23 cellular contexts compared by ENCODE assay signal in genomic region chr16:85252014-85252413, GRCh38.
DNase-seq lines count a peak whose midpoint lies in the region; ATAC-seq, FAIRE-seq and TF ChIP-seq lines count a peak whose summit lies in the region.
"Had no signal": no experiment of that assay in that cellular context is flagged by ENCODE, and none has a peak within 500 bp of the region (broad histone marks: within the 10 kb centered on the region; RNA-seq: fewer than 3 reads in every experiment).

No MANE protein-coding gene starts in this region.

- WGBS in K562 (ENCODE audit: insufficient coverage, low coverage, missing lambda C conversion rate) = 75% methylated on average over 14 of the region's 14 CpGs

- H3K9me3 Mint-ChIP-seq in activated CD8-positive, alpha-beta memory T cell treated with anti-CD3 and anti-CD28 coated beads, Interleukin-2, amount 10 ng/mL, durations not matched to agents 7 days and 5 days (ENCODE audit: low read depth) = no peaks in the 10 kb centered on the region
- H3K9me3 Mint-ChIP-seq: IgD-negative memory B cell; T-helper 1 cell treated with Interleukin-12 subunit alpha and Interleukin-12 subunit beta and Interleukin-4 antibody, amounts not matched to agents 30 μg/mL and 1 μg/mL, for 36 hours had no signal

- H3K36me3 ChIP-seq in Loucy (ENCODE audit: insufficient read depth, low read length) = no peaks in the 10 kb centered on the region
- no peaks in the 10 kb centered on the region for H3K36me3 ChIP-seq in K562 (ENCODE audit: control insufficient read depth, insufficient read depth, low read length)
- no peaks in the 10 kb centered on the region for H3K36me3 ChIP-seq in MG63
- H3K36me3 ChIP-seq: SJCRH30 had no signal

- no peak for TF ChIP-seq POLR2A in K562 (conservative IDR thresholded peaks at IDR 0.05)

- H3K27me3 Mint-ChIP-seq in activated CD8-positive, alpha-beta memory T cell treated with anti-CD3 and anti-CD28 coated beads, Interleukin-2, amount 10 ng/mL, durations not matched to agents 7 days and 5 days = no peaks in the 10 kb centered on the region

- H3K9me1 ChIP-seq in K562 (ENCODE audit: control insufficient read depth, insufficient read depth, low read length) = peaks cover 10% of the 10 kb centered on the region

- TF ChIP-seq EP300 in K562 (IDR thresholded peaks at IDR 0.05; ENCODE audit: low read length) = no peak

- peak; percentile 6 for FAIRE-seq in K562 (lab: Jason Lieb, UNC)
- FAIRE-seq: D721Med, RCC 7860 had no signal

- TF ChIP-seq CTCF in Loucy (conservative IDR thresholded peaks at IDR 0.05; ENCODE audit: low read length) = no peak
- TF ChIP-seq CTCF in K562 (IDR thresholded peaks at IDR 0.05 in 2 of 3, conservative IDR thresholded peaks at IDR 0.05 in 1 of 3; ENCODE audit: insufficient read depth in 2 of 3, low read depth in 1 of 3, low read length in 3 of 3) = no peak

- H2AFZ ChIP-seq in Loucy (ENCODE audit: low read length) (no peak overlapping the region; the same call in 1 of the 2 replicates), K562 (ENCODE audit: low read depth, low read length) (no peak overlapping the region)

- H3F3A ChIP-seq in Loucy (ENCODE audit: low read depth) = no peaks in the 10 kb centered on the region

- intact Hi-C loops in K562 (cut with micrococcal nuclease) = no loop called here

- H3K9me3 ChIP-seq in Loucy (ENCODE audit: insufficient read depth, low read depth, low read length) (no peaks in the 10 kb centered on the region), K562 (replicated peaks; ENCODE audit: control insufficient read depth, insufficient read depth, low read depth, low read length) (no peaks in the 10 kb centered on the region), MG63 (no peaks in the 10 kb centered on the region)
- H3K9me3 ChIP-seq: SJCRH30 had no signal

- in situ Hi-C loops in K562 (cut with MboI) = loop anchor here (10.0 kb wide), 1 partner anchor 137 kb away; the partner anchor contains the start of gene CIBAR2

- no peaks in the 10 kb centered on the region for H3K36me3 Mint-ChIP-seq in activated CD8-positive, alpha-beta memory T cell treated with anti-CD3 and anti-CD28 coated beads, Interleukin-2, amount 10 ng/mL, durations not matched to agents 7 days and 5 days
- H3K36me3 Mint-ChIP-seq: IgD-negative memory B cell had no signal

- POLR2A ChIA-PET in K562 (lab: Yijun Ruan, JAX) = interaction anchor here (0.6 to 1.2 kb wide), 6 partner anchors 12 to 349 kb away, joined by 3 to 4 read pairs (median 4); no protein-coding TSS in a partner anchor

- no peak for TF ChIP-seq RAD21 in K562 (CRISPR knock-in tag; conservative IDR thresholded peaks at IDR 0.05 in 1 of 2, IDR thresholded peaks at IDR 0.05 in 1 of 2)

- H3K9ac ChIP-seq in Loucy (ENCODE audit: low read depth, low read length, poor library complexity, severe bottlenecking) (peak overlapping the region; percentile 32), K562 (ENCODE audit: insufficient read depth in 1 of 2, low read depth in 2 of 2, low read length in 2 of 2) (peak overlapping the region in 1 of 2 experiments; percentile 24; a peak in 1 of 4 replicates)

- H3K79me2 ChIP-seq in Loucy (ENCODE audit: insufficient read depth, low read length) = no peaks in the 10 kb centered on the region
- peaks cover 6% of the 10 kb centered on the region; the same call in 2 of the 3 replicates for H3K79me2 ChIP-seq in K562 (ENCODE audit: control insufficient read depth, insufficient read depth, low read length)

- H3K4me1 ChIP-seq in Loucy (ENCODE audit: insufficient read depth, low read length, poor library complexity, severe bottlenecking) (peaks cover 15% of the 10 kb centered on the region), K562 (replicated peaks in 1 of 2; ENCODE audit: control insufficient read depth in 2 of 2, insufficient read depth in 2 of 2, low read length in 2 of 2) (peaks cover 2 to 52% of the 10 kb centered on the region in 2 experiments; a peak in 3 of 5 replicates)

- no TSS peak for BruUV-seq in K562 (replicated peaks; lab: Mats Ljungman, UMichigan)

- H3K4me2 ChIP-seq in Loucy (ENCODE audit: low read depth, low read length, poor library complexity, severe bottlenecking) = peak overlapping the region; percentile 41
- H3K4me2 ChIP-seq in K562 (ENCODE audit: insufficient read depth, low read length) = no peak overlapping the region

- H3K4me3 ChIP-seq in Loucy (ENCODE audit: low read length, poor library complexity, severe bottlenecking) (no peak overlapping the region), K562 (no peak overlapping the region), MG63 (no peak overlapping the region)
- H3K4me3 ChIP-seq: SJCRH30 had no signal

- no peak overlapping the region for H3K4me3 Mint-ChIP-seq in activated CD8-positive, alpha-beta memory T cell treated with anti-CD3 and anti-CD28 coated beads, Interleukin-2, amount 10 ng/mL, durations not matched to agents 7 days and 5 days
- H3K4me3 Mint-ChIP-seq: IgD-negative memory B cell; T-helper 1 cell treated with Interleukin-12 subunit alpha and Interleukin-12 subunit beta and Interleukin-4 antibody, amounts not matched to agents 30 μg/mL and 1 μg/mL, for 36 hours had no signal

- no peak overlapping the region for H3K27ac ChIP-seq in K562 (ENCODE audit: extremely low read depth, low read depth, low read length)
- H3K27ac ChIP-seq: SJCRH30 had no signal

- no peaks in the 10 kb centered on the region for H3K9me2 ChIP-seq in Loucy (replicated peaks; ENCODE audit: low read depth, low read length)

- H3K27ac Mint-ChIP-seq in activated CD8-positive, alpha-beta memory T cell treated with anti-CD3 and anti-CD28 coated beads, Interleukin-2, amount 10 ng/mL, durations not matched to agents 7 days and 5 days = peak overlapping the region; percentile 19
- H3K27ac Mint-ChIP-seq: IgD-negative memory B cell; T-helper 1 cell treated with Interleukin-12 subunit alpha and Interleukin-12 subunit beta and Interleukin-4 antibody, amounts not matched to agents 30 μg/mL and 1 μg/mL, for 36 hours had no signal

- ATAC-seq in activated CD8-positive, alpha-beta memory T cell treated with anti-CD3 and anti-CD28 coated beads, Interleukin-2, amount 10 ng/mL, durations not matched to agents 7 days and 5 days = no peak
- no peak for ATAC-seq in K562
- no peak for ATAC-seq in HG03457 (IDR thresholded peaks at IDR 0.05; ENCODE audit: unreplicated experiment)

- H3K27me3 ChIP-seq in Loucy (ENCODE audit: insufficient read depth, low read length, poor library complexity, severe bottlenecking) (no peaks in the 10 kb centered on the region), K562 (ENCODE audit: control insufficient read depth in 2 of 2, insufficient read depth in 2 of 2, low read length in 2 of 2) (no peaks in the 10 kb centered on the region), MG63 (no peaks in the 10 kb centered on the region)
- H3K27me3 ChIP-seq: SJCRH30 had no signal

- CTCF ChIA-PET in activated CD8-positive, alpha-beta memory T cell treated with anti-CD3 and anti-CD28 coated beads, Interleukin-2, amount 10 ng/mL, durations not matched to agents 7 days and 5 days (lab: Charles Lee) = interaction anchor here (0.7 to 3.2 kb wide), 20 partner anchors 9 to 319 kb away, joined by 3 to 16 read pairs (median 5); no protein-coding TSS in a partner anchor
- CTCF ChIA-PET in K562 (lab: Yijun Ruan, JAX; ENCODE audit: low intra/inter-chr PET ratio) = interaction anchor here (0.7 kb wide), 1 partner anchor 15 kb away, joined by 5 read pairs; no protein-coding TSS in a partner anchor

- H3K4me1 Mint-ChIP-seq in activated CD8-positive, alpha-beta memory T cell treated with anti-CD3 and anti-CD28 coated beads, Interleukin-2, amount 10 ng/mL, durations not matched to agents 7 days and 5 days = peaks cover 14% of the 10 kb centered on the region
- H3K4me1 Mint-ChIP-seq: IgD-negative memory B cell had no signal

- no peak for DNase-seq in activated CD8-positive, alpha-beta memory T cell treated with anti-CD3 and anti-CD28 coated beads, Interleukin-2, amount 10 ng/mL, durations not matched to agents 7 days and 5 days
- no peak for DNase-seq in activated CD8-positive, alpha-beta memory T cell treated with anti-CD3 and anti-CD28 coated beads for 24 hours
- DNase-seq in K562 (ENCODE audit: extremely low read depth in 1 of 4, low spot score in 3 of 4) (no peak), MG63 (no peak), NCI-H2107 (lab: John Stamatoyannopoulos, UW) (no peak)
- DNase-seq: AML-193; GF-D8; HCEC 1CT; Kasumi-1; MM.1S; NCI-H1048; NCI-H1417 treated with DMSO at 0.1 percent for 48 hours; NCI-H187; NCI-H226; NCI-H774; NK-92 treated with Interleukin-12 subunit alpha and Interleukin-12 subunit beta, amount 100 ng/mL, for 24 hours; SJCRH30 had no signal

- H4K20me1 ChIP-seq in Loucy (ENCODE audit: insufficient read depth, low read length, poor library complexity, severe bottlenecking) = no peaks in the 10 kb centered on the region
- peaks cover 67% of the 10 kb centered on the region for H4K20me1 ChIP-seq in K562 (replicated peaks; ENCODE audit: control insufficient read depth, insufficient read depth, low read length)

TF ChIP-seq in K562, 482 proteins besides CTCF, POLR2A, EP300 and RAD21 (continues in another document):
- TF ChIP-seq NBN (IDR thresholded peaks at IDR 0.05; ENCODE audit: low read depth) (no peak), DEAF1 (CRISPR knock-in tag; IDR thresholded peaks at IDR 0.05) (no peak), L3MBTL2 (IDR thresholded peaks at IDR 0.05) (no peak), MAX (CRISPR knock-in tag; IDR thresholded peaks at IDR 0.05) (no peak)
